8 cellular contexts compared by ENCODE assay signal in the genomic region with DNA sequence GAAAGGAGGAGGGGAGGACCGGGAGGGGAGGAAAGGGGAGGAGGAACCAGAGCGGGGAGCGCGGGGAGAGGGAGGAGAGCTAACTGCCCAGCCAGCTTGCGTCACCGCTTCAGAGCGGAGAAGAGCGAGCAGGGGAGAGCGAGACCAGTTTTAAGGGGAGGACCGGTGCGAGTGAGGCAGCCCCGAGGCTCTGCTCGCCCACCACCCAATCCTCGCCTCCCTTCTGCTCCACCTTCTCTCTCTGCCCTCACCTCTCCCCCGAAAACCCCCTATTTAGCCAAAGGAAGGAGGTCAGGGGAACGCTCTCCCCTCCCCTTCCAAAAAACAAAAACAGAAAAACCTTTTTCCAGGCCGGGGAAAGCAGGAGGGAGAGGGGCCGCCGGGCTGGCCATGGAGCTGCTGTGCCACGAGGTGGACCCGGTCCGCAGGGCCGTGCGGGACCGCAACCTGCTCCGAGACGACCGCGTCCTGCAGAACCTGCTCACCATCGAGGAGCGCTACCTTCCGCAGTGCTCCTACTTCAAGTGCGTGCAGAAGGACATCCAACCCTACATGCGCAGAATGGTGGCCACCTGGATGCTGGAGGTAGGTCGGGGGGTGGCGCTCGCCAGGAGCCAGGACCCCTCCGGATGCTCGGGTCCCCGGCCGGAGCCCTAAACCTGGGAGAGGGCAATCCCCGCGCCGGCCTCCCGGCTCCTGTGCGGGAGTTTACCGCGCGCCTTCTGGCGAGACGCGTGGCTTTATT. TPM values are rescaled to one million over a fixed set of nuclear protein-coding genes. Genes with fewer than 3 reads are reported as not detected.
DNase-seq lines count a peak whose midpoint lies in the region; TF ChIP-seq lines count a peak whose summit lies in the region.

TSS of gene CCND2 (plus strand) at position 112 of the 745 bp plus-strand sequence. CDS start at position 391, 279 bp downstream.

- H3K9ac ChIP-seq in KMS-11, result peak within 1 kb of the TSS; percentile 99

- peaks cover 2% of the 10 kb centered on the region for H3K27me3 Mint-ChIP-seq in activated CD4-positive, alpha-beta memory T cell treated with anti-CD3 and anti-CD28 coated beads, Interleukin-2, amount 10 ng/mL, durations not matched to agents 7 days and 5 days

- H3K4me1 Mint-ChIP-seq in activated CD4-positive, alpha-beta memory T cell treated with anti-CD3 and anti-CD28 coated beads, Interleukin-2, amount 10 ng/mL, durations not matched to agents 7 days and 5 days, result peaks cover 42% of the 10 kb centered on the region

- peak within 1 kb of the TSS; percentile 88 for H3K4me2 ChIP-seq in KMS-11

- no peak within 1 kb of the TSS for H3K4me3 ChIP-seq in KMS-11 (IDR thresholded peaks at IDR 0.05; ENCODE audit: insufficient read depth, low read depth, low read length)
- H3K4me3 ChIP-seq in lower leg skin (ENCODE audit: low read depth, poor library complexity, severe bottlenecking), result peak within 1 kb of the TSS; percentile 52

- TF ChIP-seq CTCF in KMS-11 (conservative IDR thresholded peaks at IDR 0.05; ENCODE audit: low read depth, low read length) (no peak), lower leg skin (IDR thresholded peaks at IDR 0.05) (no peak)

- WGBS in lower leg skin, 2 donors, result 0 to 2% methylated on average over 35 to 46 of the region's 52 CpGs

- H3K27ac ChIP-seq in KMS-11, result peak within 1 kb of the TSS; percentile 96

- H2AFZ ChIP-seq in KMS-11 (ENCODE audit: low read depth), result peak within 1 kb of the TSS; percentile 38; the same call in 1 of the 2 replicates

- peak within 1 kb of the TSS; percentile 97 for H3K4me3 Mint-ChIP-seq in activated CD4-positive, alpha-beta memory T cell treated with anti-CD3 and anti-CD28 coated beads, Interleukin-2, amount 10 ng/mL, durations not matched to agents 7 days and 5 days

- TF ChIP-seq POLR2A in lower leg skin (IDR thresholded peaks at IDR 0.05), result peak in 1 of 2 donors; percentile 43

- H3K36me3 Mint-ChIP-seq in activated CD4-positive, alpha-beta memory T cell treated with anti-CD3 and anti-CD28 coated beads, Interleukin-2, amount 10 ng/mL, durations not matched to agents 7 days and 5 days (ENCODE audit: low read depth), result peaks cover 54% of the 10 kb centered on the region

- peaks cover 52% of the 10 kb centered on the region for H3K79me2 ChIP-seq in KMS-11 (ENCODE audit: insufficient read depth, low read depth)

- H3K36me3 ChIP-seq in KMS-11 (ENCODE audit: insufficient read depth), result peaks cover 19% of the 10 kb centered on the region; the same call in 1 of the 2 replicates

- H3K4me1 ChIP-seq in KMS-11 (ENCODE audit: low read depth, poor library complexity, severe bottlenecking), result peaks cover 30% of the 10 kb centered on the region

- H3K9me3 Mint-ChIP-seq in activated CD4-positive, alpha-beta memory T cell treated with anti-CD3 and anti-CD28 coated beads, Interleukin-2, amount 10 ng/mL, durations not matched to agents 7 days and 5 days, result no peaks in the 10 kb centered on the region

- peak within 1 kb of the TSS; percentile 100 for H3K27ac Mint-ChIP-seq in activated CD4-positive, alpha-beta memory T cell treated with anti-CD3 and anti-CD28 coated beads, Interleukin-2, amount 10 ng/mL, durations not matched to agents 7 days and 5 days

- 0 out of 2 replicates have a peak, but pooled peaks cover 2% of the 10 kb centered on the region for H3K27me3 ChIP-seq in KMS-11 (ENCODE audit: insufficient read depth, low read depth)

- CTCF ChIA-PET in activated CD4-positive, alpha-beta memory T cell treated with anti-CD3 and anti-CD28 coated beads, Interleukin-2, amount 10 ng/mL, durations not matched to agents 7 days and 5 days (lab: Charles Lee), result interaction anchor here (0.6 to 13.5 kb wide), 7 partner anchors 130 to 388 kb away, joined by 3 to 190 read pairs (median 6); no protein-coding TSS in a partner anchor

- peaks cover 22% of the 10 kb centered on the region for H4K20me1 ChIP-seq in KMS-11 (ENCODE audit: insufficient read depth)

- POLR2A ChIA-PET in activated CD4-positive, alpha-beta memory T cell treated with anti-CD3 and anti-CD28 coated beads, Interleukin-2, amount 10 ng/mL, durations not matched to agents 7 days and 5 days (lab: Charles Lee), result interaction anchor here (0.9 to 22.7 kb wide), 20 partner anchors 9 to 405 kb away, joined by 3 to 422 read pairs (median 6); partner anchors contain the start of gene PARP11

- intact Hi-C loops in lower leg skin (cut with DNase I; ENCODE audit: low total_unique reads), result loop anchor here (5.0 to 10.0 kb wide), 3 partner anchors 279 to 499 kb away; no protein-coding TSS in a partner anchor

- DNase-seq in activated T-cell treated with anti-CD3 and anti-CD28 coated beads for 1 hour (ENCODE audit: low read depth), result peak; percentile 56
- no peak for DNase-seq in activated T-cell treated with anti-CD3 and anti-CD28 coated beads for 4 hours
- peak; percentile 83 for DNase-seq in activated CD4-positive, alpha-beta memory T cell treated with anti-CD3 and anti-CD28 coated beads, Interleukin-2, amount 10 ng/mL, durations not matched to agents 7 days and 5 days
- peak; percentile 54 for DNase-seq in effector CD8-positive, alpha-beta T cell (lab: John Stamatoyannopoulos, UW)
- DNase-seq in lower leg skin (ENCODE audit: low spot score in 2 of 2), result peak; percentile 80 to 96
- peak; percentile 84 for DNase-seq in stimulated activated CD4-positive, alpha-beta T cell treated with anti-CD3 and anti-CD28 coated beads, Interleukin-4, amount 100 ng/mL, for 24 hours
- DNase-seq in NAMALWA (ENCODE audit: low spot score), result no peak

RNA-seq across cellular contexts. Expression of gene CCND2, which starts in this region (rescaled TPM):
- 100 to 1,000 TPM; 389 to 401 TPM for total RNA-seq in activated CD4-positive, alpha-beta memory T cell treated with anti-CD3 and anti-CD28 coated beads, Interleukin-2, amount 10 ng/mL, durations not matched to agents 7 days and 5 days
- 10 to 100 TPM; 14.5 to 29.5 (median 26.6) TPM for total RNA-seq in lower leg skin

Comparison
In these comparisons a context has a peak if more than half of its experiments do, and no peak if none do; other contexts are left out.
1. RNA of gene CCND2 (total RNA-seq): 389 to 401 TPM in activated CD4-positive, alpha-beta memory T cell treated with anti-CD3 and anti-CD28 coated beads, Interleukin-2, amount 10 ng/mL, durations not matched to agents 7 days and 5 days; 14.5 to 29.5 TPM in lower leg skin; every median in the first group is over 10 times any median in the second.
2. DNase-seq: peak in activated T-cell treated with anti-CD3 and anti-CD28 coated beads for 1 hour (single experiment), activated CD4-positive, alpha-beta memory T cell treated with anti-CD3 and anti-CD28 coated beads, Interleukin-2, amount 10 ng/mL, durations not matched to agents 7 days and 5 days (single experiment), effector CD8-positive, alpha-beta T cell (single experiment), lower leg skin (2 of 2) and stimulated activated CD4-positive, alpha-beta T cell treated with anti-CD3 and anti-CD28 coated beads, Interleukin-4, amount 100 ng/mL, for 24 hours (single experiment); none in activated T-cell treated with anti-CD3 and anti-CD28 coated beads for 4 hours (single experiment) and NAMALWA (single experiment).